In the genomic region with DNA sequence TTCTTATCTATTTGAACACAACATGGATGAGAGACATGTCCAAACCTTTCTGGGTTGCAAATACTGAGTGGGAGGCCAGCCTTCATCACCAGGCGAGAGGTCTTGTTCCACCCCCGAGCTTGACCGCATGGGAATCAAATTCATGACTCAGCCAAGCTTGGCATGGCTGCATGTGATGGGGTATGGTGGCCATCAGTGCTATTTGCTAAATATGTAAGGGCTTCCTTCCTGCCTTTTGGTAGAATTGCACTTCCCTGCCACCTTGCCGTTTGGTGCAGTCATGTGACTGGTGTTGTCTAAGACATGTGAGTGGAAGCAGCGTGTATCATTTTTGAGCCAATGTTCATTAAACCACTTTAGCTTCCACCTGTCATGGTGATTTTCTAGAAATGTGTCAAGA, we compare ENCODE assay signal across 16 cellular contexts.
DNase-seq lines count a peak whose midpoint lies in the region; ATAC-seq, FAIRE-seq and TF ChIP-seq lines count a peak whose summit lies in the region.
"Had no signal": no experiment of that assay in that cellular context is flagged by ENCODE, and none has a peak within 500 bp of the region (broad histone marks: within the 10 kb centered on the region; RNA-seq: fewer than 3 reads in every experiment).

No MANE protein-coding gene starts in this region.

- no peak overlapping the region for H3K23ac ChIP-seq in H1 (ENCODE audit: insufficient read length)

- H3K4ac ChIP-seq in H1 (replicated peaks; ENCODE audit: insufficient read length, low read depth, low read length), result no peak overlapping the region

- POLR2A ChIA-PET in H1 (lab: Charles Lee; ENCODE audit: partially characterized antibody), result no interaction called here
- POLR2A ChIA-PET in CD8-positive, alpha-beta T cell (lab: Charles Lee), result no interaction called here

- 0 out of 2 replicates have a peak overlapping the region, but pooled peaks have one; percentile 40 for H2AK5ac ChIP-seq in H1 (ENCODE audit: low read depth, low read length)

- no peaks in the 10 kb centered on the region for H3K9me3 Mint-ChIP-seq in CD8-positive, alpha-beta T cell
- H3K9me3 Mint-ChIP-seq: activated T-helper 1 cell treated with anti-CD3 and anti-CD28 coated beads, Interleukin-12 subunit alpha, Interleukin-12 subunit beta, Interleukin-2, Interleukin-4 antibody, amounts not matched to agents 30 ng/mL and 10 ng/mL and 1 ng/mL, durations not matched to agents 14 hours and 24 hours and 36 hours had no signal

- H2BK15ac ChIP-seq in H1 (ENCODE audit: low read length), result no peak overlapping the region

- CTCF ChIA-PET in H1 (lab: Charles Lee; ENCODE audit: partially characterized antibody), result interaction anchor here (0.6 to 4.3 kb wide), 6 partner anchors 20 to 630 kb away, joined by 4 to 20 read pairs (median 6); no protein-coding TSS in a partner anchor
- CTCF ChIA-PET in CD8-positive, alpha-beta T cell (lab: Charles Lee), result no interaction called here

- H3K79me1 ChIP-seq in H1 (ENCODE audit: low read depth, low read length), result no peaks in the 10 kb centered on the region

- H3K9ac ChIP-seq in OCI-LY3 (ENCODE audit: low read length) (no peak overlapping the region), H1 (replicated peaks in 1 of 4; ENCODE audit: extremely low read depth in 1 of 4, low read depth in 3 of 4, low read length in 3 of 4) (no peak overlapping the region)

- no peak overlapping the region for H3K27ac Mint-ChIP-seq in CD8-positive, alpha-beta T cell
- H3K27ac Mint-ChIP-seq: activated T-helper 1 cell treated with anti-CD3 and anti-CD28 coated beads, Interleukin-12 subunit alpha, Interleukin-12 subunit beta, Interleukin-2, Interleukin-4 antibody, amounts not matched to agents 30 ng/mL and 10 ng/mL and 1 ng/mL, durations not matched to agents 14 hours and 24 hours and 36 hours; CD14-positive monocyte had no signal

- H3K4me3 ChIP-seq in OCI-LY3 (ENCODE audit: low read length), result no peak overlapping the region
- no peak overlapping the region for H3K4me3 ChIP-seq in H1 (ENCODE audit: extremely low read depth in 1 of 4, insufficient read depth in 2 of 4, low read depth in 3 of 4, low read length in 4 of 4)
- H3K4me3 ChIP-seq in CD8-positive, alpha-beta T cell (ENCODE audit: low read depth, low read length), result no peak overlapping the region
- H3K4me3 ChIP-seq: psoas muscle had no signal

- peaks cover 8% of the 10 kb centered on the region for H3K27me3 Mint-ChIP-seq in CD8-positive, alpha-beta T cell (ENCODE audit: low read depth)

- peaks cover 2% of the 10 kb centered on the region; the same call in 1 of the 2 replicates for H3K23me2 ChIP-seq in H1 (ENCODE audit: low read depth, low read length)

- TF ChIP-seq CTCF in OCI-LY3 (IDR thresholded peaks at IDR 0.05; ENCODE audit: low read depth, low read length) (no peak), H1 (IDR thresholded peaks at IDR 0.05; ENCODE audit: control extremely low read depth in 1 of 3, insufficient read depth in 1 of 3, low read depth in 1 of 3, low read length in 3 of 3) (no peak)
- TF ChIP-seq CTCF in CD8-positive, alpha-beta T cell (IDR thresholded peaks at IDR 0.05), result no peak

- no peak overlapping the region for H3K4me2 ChIP-seq in OCI-LY3 (ENCODE audit: low read length)
- no peak overlapping the region for H3K4me2 ChIP-seq in H1 (ENCODE audit: insufficient read depth in 1 of 2, low read depth in 2 of 2, low read length in 2 of 2)

- peak overlapping the region; percentile 89 for H2BK12ac ChIP-seq in H1 (ENCODE audit: low read depth, low read length)

- H3K79me2 ChIP-seq in OCI-LY3 (ENCODE audit: low read length), result no peaks in the 10 kb centered on the region
- H3K79me2 ChIP-seq in H1 (ENCODE audit: control insufficient read depth in 1 of 2, insufficient read depth in 2 of 2, low read length in 2 of 2), result no peaks in the 10 kb centered on the region

- no peaks in the 10 kb centered on the region for H3K36me3 ChIP-seq in OCI-LY3 (replicated peaks; ENCODE audit: low read depth, low read length)
- H3K36me3 ChIP-seq in H1 (ENCODE audit: control insufficient read depth in 2 of 4, insufficient read depth in 4 of 4, low read length in 3 of 4), result no peaks in the 10 kb centered on the region
- no peaks in the 10 kb centered on the region for H3K36me3 ChIP-seq in CD8-positive, alpha-beta T cell (ENCODE audit: insufficient read depth, low read length)

- peak overlapping the region; percentile 77 for H4K91ac ChIP-seq in H1 (replicated peaks; ENCODE audit: insufficient read length, low read length)

- H3K4me1 Mint-ChIP-seq in CD8-positive, alpha-beta T cell (ENCODE audit: low read depth), result no peaks in the 10 kb centered on the region
- H3K4me1 Mint-ChIP-seq: CD14-positive monocyte had no signal

- TF ChIP-seq RAD21 in H1 (IDR thresholded peaks at IDR 0.05 in 1 of 2, conservative IDR thresholded peaks at IDR 0.05 in 1 of 2; ENCODE audit: low read depth in 2 of 2, low read length in 2 of 2), result no peak

- no peak overlapping the region for H4K8ac ChIP-seq in H1 (ENCODE audit: extremely low read depth, insufficient read depth, low read length)

- H3K9me3 ChIP-seq in OCI-LY3 (ENCODE audit: insufficient read depth, low read length) (no peaks in the 10 kb centered on the region), H1 (ENCODE audit: insufficient read depth in 2 of 2, low read depth in 1 of 2, low read length in 1 of 2) (peaks cover 0 to 2% of the 10 kb centered on the region in 2 experiments; a peak in 1 of 4 replicates)
- H3K9me3 ChIP-seq in CD8-positive, alpha-beta T cell (ENCODE audit: low read length), result no peaks in the 10 kb centered on the region
- H3K9me3 ChIP-seq: psoas muscle had no signal

- peak; percentile 64 for DNase-seq in ELR (ENCODE audit: low read depth)
- no peak for DNase-seq in H1 (ENCODE audit: low read depth in 1 of 2, low spot score in 2 of 2)
- peak; percentile 45 for DNase-seq in pulmonary artery endothelial cell (ENCODE audit: low read depth, low spot score)
- DNase-seq in CD8-positive, alpha-beta T cell, result no peak
- DNase-seq in SHP77 (lab: John Stamatoyannopoulos, UW), result no peak
- DNase-seq in NCI-H2029 (lab: John Stamatoyannopoulos, UW), result no peak
- no peak for DNase-seq in medulla oblongata (ENCODE audit: extremely low spot score)
- DNase-seq: anterior cingulate cortex; GF-D8; psoas muscle; stimulated activated CD4-positive, alpha-beta T cell treated with anti-CD3 and anti-CD28 coated beads, Interleukin-4, amount 100 ng/mL, for 1 hour; stimulated activated naive CD4-positive, alpha-beta T cell; T-helper 2 cell had no signal

- H4K5ac ChIP-seq in H1 (ENCODE audit: insufficient read length, low read depth, low read length), result no peak overlapping the region

- no peaks in the 10 kb centered on the region; the same call in 1 of the 2 replicates for H3K4me1 ChIP-seq in OCI-LY3 (ENCODE audit: low read length)
- H3K4me1 ChIP-seq in H1 (replicated peaks in 1 of 4; ENCODE audit: control insufficient read depth in 3 of 4, insufficient read depth in 4 of 4, low read length in 3 of 4), result peaks cover 6 to 23% (median 11%) of the 10 kb centered on the region in 4 experiments
- no peaks in the 10 kb centered on the region for H3K4me1 ChIP-seq in CD8-positive, alpha-beta T cell (ENCODE audit: insufficient read depth, low read length)
- H3K4me1 ChIP-seq: psoas muscle had no signal

- TF ChIP-seq EP300 in H1 (IDR thresholded peaks at IDR 0.05; ENCODE audit: borderline replicate concordance in 1 of 2, low read depth in 2 of 2, low read length in 2 of 2), result no peak

- no peak for ATAC-seq in CD8-positive, alpha-beta T cell
- ATAC-seq: psoas muscle had no signal

- H3K27me3 ChIP-seq in OCI-LY3 (ENCODE audit: low read depth, low read length) (peaks cover 37% of the 10 kb centered on the region), H1 (replicated peaks in 1 of 4; ENCODE audit: control insufficient read depth in 3 of 4, extremely low read depth in 1 of 4, insufficient read depth in 3 of 4, low read length in 3 of 4) (no peaks in the 10 kb centered on the region)
- no peaks in the 10 kb centered on the region for H3K27me3 ChIP-seq in CD8-positive, alpha-beta T cell (ENCODE audit: insufficient read depth, low read length)

- H4K20me1 ChIP-seq in OCI-LY3 (ENCODE audit: insufficient read depth, low read length) (no peaks in the 10 kb centered on the region), H1 (replicated peaks in 1 of 2; ENCODE audit: control insufficient read depth in 1 of 2, insufficient read depth in 2 of 2, low read length in 2 of 2) (no peaks in the 10 kb centered on the region)

- no peak overlapping the region for H3K4me3 Mint-ChIP-seq in CD8-positive, alpha-beta T cell
- H3K4me3 Mint-ChIP-seq: activated T-helper 1 cell treated with anti-CD3 and anti-CD28 coated beads, Interleukin-12 subunit alpha, Interleukin-12 subunit beta, Interleukin-2, Interleukin-4 antibody, amounts not matched to agents 30 ng/mL and 10 ng/mL and 1 ng/mL, durations not matched to agents 14 hours and 24 hours and 36 hours; CD14-positive monocyte had no signal

- no peak overlapping the region for H3K27ac ChIP-seq in OCI-LY3 (ENCODE audit: low read length)
- no peak overlapping the region for H3K27ac ChIP-seq in H1 (ENCODE audit: low read depth, low read length)
- no peak overlapping the region for H3K27ac ChIP-seq in CD8-positive, alpha-beta T cell (ENCODE audit: low read depth, low read length)
- H3K27ac ChIP-seq: psoas muscle had no signal

- peak overlapping the region; percentile 64; the same call in 1 of the 2 replicates for H2AFZ ChIP-seq in OCI-LY3 (ENCODE audit: low read depth, low read length)
- H2AFZ ChIP-seq in H1 (ENCODE audit: low read length), result no peak overlapping the region

- WGBS in H1 (ENCODE audit: extremely low coverage in 1 of 2, insufficient coverage in 1 of 2, insufficient read length in 1 of 2, insufficient replicate concordance in 2 of 2, low coverage in 1 of 2, low lambda C conversion rate in 2 of 2, missing lambda C conversion rate in 1 of 2), 2 experiments, result 71% methylated on average over 5 of the region's 5 CpGs; no CpG with 5 or more reads in 1 of the 2 experiments

- no peak overlapping the region for H3K56ac ChIP-seq in H1 (replicated peaks; ENCODE audit: insufficient read length, low read depth, low read length)

- H3K36me3 Mint-ChIP-seq in CD8-positive, alpha-beta T cell, result no peaks in the 10 kb centered on the region
- H3K36me3 Mint-ChIP-seq: CD14-positive monocyte had no signal

- peak overlapping the region; percentile 88 for H2BK20ac ChIP-seq in H1 (ENCODE audit: low read length)

- peak overlapping the region; percentile 63; the same call in 1 of the 2 replicates for H2BK5ac ChIP-seq in H1 (ENCODE audit: low read depth, low read length)

- H3K14ac ChIP-seq in H1 (ENCODE audit: insufficient read length), result no peak overlapping the region

- intact Hi-C loops in CD8-positive, alpha-beta T cell (cut with DNase I, micrococcal nuclease), result no loop called here

- peak overlapping the region; percentile 45 for H2BK120ac ChIP-seq in H1 (replicated peaks; ENCODE audit: low read depth, low read length)

- FAIRE-seq in H1 (lab: Jason Lieb, UNC), result no peak

- no peak for TF ChIP-seq POLR2A in H1 (IDR thresholded peaks at IDR 0.05; ENCODE audit: control extremely low read depth in 1 of 2, low read depth in 2 of 2, low read length in 2 of 2)

- no peak overlapping the region; the same call in 1 of the 2 replicates for H3K18ac ChIP-seq in H1 (ENCODE audit: extremely low read depth, low read length)

TF ChIP-seq in H1, 55 proteins besides CTCF, POLR2A, EP300 and RAD21 (continues in another document):
- no peak for TF ChIP-seq POLR2AphosphoS5 (IDR thresholded peaks at IDR 0.05; ENCODE audit: low read depth, low read length)
- no peak for TF ChIP-seq EGR1 (IDR thresholded peaks at IDR 0.05; ENCODE audit: borderline replicate concordance, low read depth, low read length)

Comparison
In these comparisons a context has a peak if more than half of its experiments do, and no peak if none do; other contexts are left out.
1. DNase-seq: peak in ELR (single experiment) and pulmonary artery endothelial cell (single experiment); none in H1 (0 of 2), CD8-positive, alpha-beta T cell (0 of 7), SHP77 (0 of 2), NCI-H2029 (single experiment) and medulla oblongata (single experiment).